8 cellular contexts compared by ENCODE assay signal in genomic region chr4:78551420-78552351, GRCh38. TPM values are rescaled to one million over a fixed set of nuclear protein-coding genes. Genes with fewer than 3 reads are reported as not detected.
DNase-seq lines count a peak whose midpoint lies in the region; ATAC-seq, FAIRE-seq and TF ChIP-seq lines count a peak whose summit lies in the region.

Gene ANXA3, plus strand, starts transcription at chr4:78551770. Its CDS starts 2,704 bp downstream, at chr4:78554474.

- H3K4me3 ChIP-seq in CD8-positive, alpha-beta T cell (ENCODE audit: low read depth, low read length): peak within 1 kb of the TSS; percentile 33
- H3K4me3 ChIP-seq in NT2/D1 (ENCODE audit: insufficient read length, low read depth) (peak within 1 kb of the TSS; percentile 63), coronary artery (peak within 1 kb of the TSS; percentile 83), HepG2 (replicated peaks in 1 of 3; ENCODE audit: insufficient read depth in 1 of 3, low read depth in 2 of 3, low read length in 3 of 3) (peak within 1 kb of the TSS; percentile 68 to 82 (median 70))

- H3K4me3 Mint-ChIP-seq in CD8-positive, alpha-beta T cell: peak within 1 kb of the TSS; percentile 68

- FAIRE-seq in HepG2 (lab: Jason Lieb, UNC): no peak

- H3K4me1 ChIP-seq in CD8-positive, alpha-beta T cell (ENCODE audit: insufficient read depth, low read length): peaks cover 5% of the 10 kb centered on the region
- no peaks in the 10 kb centered on the region for H3K4me1 ChIP-seq in NT2/D1 (ENCODE audit: insufficient read depth, insufficient read length)
- peaks cover 29% of the 10 kb centered on the region for H3K4me1 ChIP-seq in HepG2 (ENCODE audit: insufficient read depth, low read length)

- peaks cover 6% of the 10 kb centered on the region for H3K27me3 ChIP-seq in CD8-positive, alpha-beta T cell (ENCODE audit: insufficient read depth, low read length)
- H3K27me3 ChIP-seq in NT2/D1 (ENCODE audit: insufficient read depth, insufficient read length) (peaks cover 10% of the 10 kb centered on the region), HepG2 (ENCODE audit: control insufficient read depth in 1 of 2, insufficient read depth in 2 of 2, low read length in 2 of 2) (peaks cover 0 to 13% of the 10 kb centered on the region in 2 experiments; a peak in 2 of 5 replicates)

- TF ChIP-seq EP300 in HepG2 (IDR thresholded peaks at IDR 0.05; ENCODE audit: low read depth in 2 of 2, low read length in 2 of 2): no peak
- TF ChIP-seq EP300 in HepG2 (CRISPR knock-in tag; IDR thresholded peaks at IDR 0.05; ENCODE audit: borderline replicate concordance): 0 out of 2 replicates have a peak, but pooled peaks have one; percentile 11

- no peak for DNase-seq in CD8-positive, alpha-beta T cell
- DNase-seq in NT2/D1 (ENCODE audit: low read depth, low spot score) (no peak), coronary artery (ENCODE audit: low spot score) (no peak), HepG2 (ENCODE audit: low spot score) (no peak), foreskin melanocyte (no peak)
- DNase-seq in stimulated activated naive CD8-positive, alpha-beta T cell treated with anti-CD3 and anti-CD28 coated beads, Interleukin-15, Interleukin-2, amounts not matched to agents 100 U/mL and 50 U/mL, for 24 hours: peak; percentile 27

- POLR2A ChIA-PET in CD8-positive, alpha-beta T cell (lab: Charles Lee): no interaction called here
- POLR2A ChIA-PET in HepG2 (lab: Yijun Ruan, JAX): interaction anchor here (0.6 kb wide), 1 partner anchor 13 kb away, joined by 3 read pairs; no protein-coding TSS in a partner anchor

- in situ Hi-C loops in HepG2 (cut with HindIII; ENCODE audit: extremely low pct_ligation_motif_present, low pct_unique_long_range_greater_than_20kb): no loop called here

- TSS peak; percentile 78 for BruUV-seq in HepG2 (replicated peaks; lab: Mats Ljungman, UMichigan)

- no peaks in the 10 kb centered on the region for H3K36me3 Mint-ChIP-seq in CD8-positive, alpha-beta T cell

- H3K9me3 ChIP-seq in CD8-positive, alpha-beta T cell (ENCODE audit: low read length): no peaks in the 10 kb centered on the region
- peaks cover 4% of the 10 kb centered on the region for H3K9me3 ChIP-seq in NT2/D1 (ENCODE audit: insufficient read depth, low read length)
- H3K9me3 ChIP-seq in HepG2 (ENCODE audit: low read length): no peaks in the 10 kb centered on the region

- no peak for TF ChIP-seq RAD21 in HepG2 (CRISPR knock-in tag; IDR thresholded peaks at IDR 0.05)

- H3K79me2 ChIP-seq in HepG2 (ENCODE audit: insufficient read depth, low read length): no peaks in the 10 kb centered on the region

- H3K27me3 Mint-ChIP-seq in CD8-positive, alpha-beta T cell (ENCODE audit: low read depth): peaks cover 32% of the 10 kb centered on the region

- TF ChIP-seq POLR2A in HepG2 (IDR thresholded peaks at IDR 0.05; ENCODE audit: insufficient read depth in 1 of 2, low read depth in 2 of 2, low read length in 2 of 2): peak in 1 of 2 experiments; percentile 17; a peak in 1 of 4 replicates

- no peaks in the 10 kb centered on the region for H3K36me3 ChIP-seq in CD8-positive, alpha-beta T cell (ENCODE audit: insufficient read depth, low read length)
- H3K36me3 ChIP-seq in NT2/D1 (ENCODE audit: insufficient read depth, insufficient read length, low read length): peaks cover 37% of the 10 kb centered on the region
- no peaks in the 10 kb centered on the region for H3K36me3 ChIP-seq in HepG2 (replicated peaks in 1 of 2; ENCODE audit: control insufficient read depth in 1 of 2, insufficient read depth in 2 of 2, low read length in 2 of 2)

- H3K27ac ChIP-seq in CD8-positive, alpha-beta T cell (ENCODE audit: low read depth, low read length): no peak within 1 kb of the TSS
- H3K27ac ChIP-seq in coronary artery (peak within 1 kb of the TSS; percentile 36 to 63), HepG2 (ENCODE audit: extremely low read length, insufficient read depth, low read length) (no peak within 1 kb of the TSS)

- no peak for TF ChIP-seq CTCF in CD8-positive, alpha-beta T cell (IDR thresholded peaks at IDR 0.05)
- TF ChIP-seq CTCF in coronary artery (IDR thresholded peaks at IDR 0.05) (no peak), HepG2 (CRISPR knock-in tag; IDR thresholded peaks at IDR 0.05) (no peak)

- H3K4me2 ChIP-seq in HepG2 (ENCODE audit: low read depth, low read length): peak within 1 kb of the TSS; percentile 72

- no peak for ATAC-seq in CD8-positive, alpha-beta T cell
- peak; percentile 61 for ATAC-seq in GM21529 (IDR thresholded peaks at IDR 0.05; ENCODE audit: unreplicated experiment)
- ATAC-seq in HepG2: peak; percentile 91
- peak; percentile 40 for ATAC-seq in stimulated activated naive CD8-positive, alpha-beta T cell treated with anti-CD3 and anti-CD28 coated beads, Interleukin-15, Interleukin-2, amounts not matched to agents 100 U/mL and 50 U/mL, for 24 hours
- ATAC-seq in HG03095 (IDR thresholded peaks at IDR 0.05; ENCODE audit: unreplicated experiment): no peak

- H2AFZ ChIP-seq in HepG2 (ENCODE audit: low read length): peak within 1 kb of the TSS; percentile 22

- H3K9ac ChIP-seq in NT2/D1 (ENCODE audit: insufficient read length, low read depth) (peak within 1 kb of the TSS; percentile 80), HepG2 (ENCODE audit: insufficient read depth, low read depth, low read length) (peak within 1 kb of the TSS; percentile 58)

- CTCF ChIA-PET in CD8-positive, alpha-beta T cell (lab: Charles Lee): no interaction called here
- CTCF ChIA-PET in HepG2 (lab: Yijun Ruan, JAX; ENCODE audit: low intra/inter-chr PET ratio, low total read pairs): no interaction called here

- H3K9me3 Mint-ChIP-seq in CD8-positive, alpha-beta T cell: no peaks in the 10 kb centered on the region

- H3K4me1 Mint-ChIP-seq in CD8-positive, alpha-beta T cell (ENCODE audit: low read depth): peaks cover 5% of the 10 kb centered on the region

- no peak within 1 kb of the TSS for H3K27ac Mint-ChIP-seq in CD8-positive, alpha-beta T cell

- intact Hi-C loops in CD8-positive, alpha-beta T cell (cut with DNase I, micrococcal nuclease): no loop called here
- intact Hi-C loops in HepG2 (cut with micrococcal nuclease; ENCODE audit: unreplicated experiment): no loop called here

- WGBS in HepG2 (ENCODE audit: low lambda C conversion rate): 6% methylated on average over 30 of the region's 65 CpGs

- H4K20me1 ChIP-seq in HepG2 (ENCODE audit: insufficient read depth, low read length): no peaks in the 10 kb centered on the region

TF ChIP-seq in HepG2, 621 proteins besides CTCF, POLR2A, EP300 and RAD21 (continues in another document):
- TF ChIP-seq DPF2 (CRISPR knock-in tag; IDR thresholded peaks at IDR 0.05; ENCODE audit: borderline replicate concordance, low read depth): no peak
- 0 out of 2 replicates have a peak, but pooled peaks have one; percentile 13 for TF ChIP-seq GFI1 (CRISPR knock-in tag; IDR thresholded peaks at IDR 0.05; ENCODE audit: borderline replicate concordance)
- TF ChIP-seq HNF1B (CRISPR knock-in tag; IDR thresholded peaks at IDR 0.05): no peak
- no peak for TF ChIP-seq TEF (CRISPR knock-in tag; IDR thresholded peaks at IDR 0.05)
- no peak for TF ChIP-seq CCDC6 (CRISPR knock-in tag; IDR thresholded peaks at IDR 0.05)

RNA-seq across cellular contexts. Expression of gene ANXA3, which starts in this region (rescaled TPM):
- total RNA-seq in CD8-positive, alpha-beta T cell: not detected
- 6.5 and 8.2 TPM in 2 replicates for total RNA-seq in HepG2 (2016; rRNA removed; fragmentation: Illumina TruSeq; extraction: Trizol)
- 1.9 and 2.2 TPM in 2 replicates for total RNA-seq in HepG2 (2016; cell fraction: cytosol; rRNA removed; fragmentation: Illumina TruSeq; extraction: Trizol; ENCODE audit: low read depth)
- 6.1 and 9.1 TPM in 2 replicates for total RNA-seq in HepG2 (2016; cell fraction: insoluble cytoplasmic fraction; rRNA removed; fragmentation: Illumina TruSeq; extraction: Trizol)
- total RNA-seq in HepG2 (2016; cell fraction: membrane; rRNA removed; fragmentation: Illumina TruSeq; extraction: Trizol): 1.7 and 1.9 TPM in 2 replicates
- 4.7 and 5.7 TPM in 2 replicates for total RNA-seq in HepG2 (2016; cell fraction: nucleus; rRNA removed; fragmentation: Illumina TruSeq; extraction: Trizol)
- 6.9 and 8.1 TPM in 2 replicates for polyA plus RNA-seq in HepG2 (2011; rRNA removed)
- 3.8 and 4.9 TPM in 2 replicates for polyA plus RNA-seq in HepG2 (2011; cell fraction: cytosol; rRNA removed)
- 9.6 and 10.8 TPM in 2 replicates for polyA plus RNA-seq in HepG2 (2011; cell fraction: nucleus; rRNA removed)
- 1.9 and 3.0 TPM in 2 replicates for polyA plus RNA-seq in HepG2 (2012)
- 1.7 TPM in 2 replicates for polyA plus RNA-seq in HepG2 (2016; cell fraction: cytosol; fragmentation: Illumina TruSeq; extraction: Trizol; ENCODE audit: low read depth)
- polyA plus RNA-seq in HepG2 (2016; cell fraction: insoluble cytoplasmic fraction; fragmentation: Illumina TruSeq; extraction: Trizol; ENCODE audit: low read depth): 7.8 and 8.2 TPM in 2 replicates
- 1.5 and 1.7 TPM in 2 replicates for polyA plus RNA-seq in HepG2 (2016; cell fraction: membrane; fragmentation: Illumina TruSeq; extraction: Trizol; ENCODE audit: low read depth)
- polyA plus RNA-seq in HepG2 (2016; cell fraction: nucleus; fragmentation: Illumina TruSeq; extraction: Trizol; ENCODE audit: insufficient read depth, low read depth): 7.8 and 9.5 TPM in 2 replicates
- 4.3 and 72.3 TPM in 2 replicates for polyA minus RNA-seq in HepG2 (2011; rRNA and poly(A)+ RNA removed; ENCODE audit: low replicate concordance)
- polyA minus RNA-seq in HepG2 (2011; cell fraction: cytosol; rRNA and poly(A)+ RNA removed): 5.7 and 10.3 TPM in 2 replicates
- 8.8 and 10.7 TPM in 2 replicates for polyA minus RNA-seq in HepG2 (2011; cell fraction: nucleus; rRNA and poly(A)+ RNA removed)

Comparison
In these comparisons a context has a peak if more than half of its experiments do, and no peak if none do; other contexts are left out.
1. ATAC-seq: peak in GM21529 (single experiment), HepG2 (single experiment) and stimulated activated naive CD8-positive, alpha-beta T cell treated with anti-CD3 and anti-CD28 coated beads, Interleukin-15, Interleukin-2, amounts not matched to agents 100 U/mL and 50 U/mL, for 24 hours (single experiment); none in CD8-positive, alpha-beta T cell (single experiment) and HG03095 (single experiment).
2. H3K27ac ChIP-seq: peak in coronary artery (2 of 2); none in CD8-positive, alpha-beta T cell (single experiment) and HepG2 (single experiment).
3. H3K4me3 ChIP-seq: peak in every context shown above with its lines; median percentile 83 in coronary artery; 70 in HepG2; 63 in NT2/D1; 33 in CD8-positive, alpha-beta T cell.